In genomic region chr9:93500571-93501298, GRCh38 we compare ENCODE assay signal across 11 cellular contexts. TPM values are rescaled to one million over a fixed set of nuclear protein-coding genes. Genes with fewer than 3 reads are reported as not detected.
DNase-seq lines count a peak whose midpoint lies in the region; ATAC-seq and TF ChIP-seq lines count a peak whose summit lies in the region.
"Had no signal": no experiment of that assay in that cellular context is flagged by ENCODE, and none has a peak within 500 bp of the region (broad histone marks: within the 10 kb centered on the region; RNA-seq: fewer than 3 reads in every experiment).

No MANE protein-coding gene starts in this region.

- no peaks in the 10 kb centered on the region for H3K27me3 Mint-ChIP-seq in chondrocyte (ENCODE audit: low read depth)
- no peaks in the 10 kb centered on the region for H3K27me3 Mint-ChIP-seq in naive B cell

- H3K36me3 ChIP-seq in ACC112 (ENCODE audit: insufficient read depth, low read length) (peaks cover 36% of the 10 kb centered on the region), KOPT-K1 (ENCODE audit: insufficient read depth, low read length) (peaks cover 93% of the 10 kb centered on the region)

- peak overlapping the region; percentile 83 for H3K4me3 ChIP-seq in ACC112 (ENCODE audit: low read depth, low read length)

- no peaks in the 10 kb centered on the region for H3K27me3 ChIP-seq in ACC112 (ENCODE audit: insufficient read depth, low read length)

- H3K4me1 Mint-ChIP-seq in chondrocyte (ENCODE audit: low read depth) (peaks cover 29% of the 10 kb centered on the region), naive B cell (peaks cover 43 to 44% (median 44%) of the 10 kb centered on the region in 3 donors)

- no peak overlapping the region for H2AFZ ChIP-seq in ACC112 (ENCODE audit: low read length, unreplicated experiment)

- no peaks in the 10 kb centered on the region for H3K9me3 ChIP-seq in KOPT-K1 (ENCODE audit: insufficient read depth, low read length, poor library complexity, severe bottlenecking)

- H3K4me1 ChIP-seq in ACC112 (ENCODE audit: control insufficient read depth, insufficient read depth, low read length, unreplicated experiment), result peaks cover 40% of the 10 kb centered on the region

- no peak for TF ChIP-seq CTCF in chondrocyte (IDR thresholded peaks at IDR 0.05)

- no peaks in the 10 kb centered on the region for H3K9me3 Mint-ChIP-seq in chondrocyte (ENCODE audit: low read depth)
- no peaks in the 10 kb centered on the region for H3K9me3 Mint-ChIP-seq in naive B cell
- H3K9me3 Mint-ChIP-seq: nephron had no signal

- no peak for DNase-seq in chondrocyte (ENCODE audit: low spot score)
- DNase-seq in naive B cell, result no peak
- no peak for DNase-seq in CD1c-positive myeloid dendritic cell (ENCODE audit: extremely low spot score)
- no peak for DNase-seq in NCI-H1417 (lab: John Stamatoyannopoulos, UW)
- DNase-seq: DMS153, NCI-H2081 treated with DMSO at 0.1 percent for 48 hours had no signal

- H3K4me3 Mint-ChIP-seq in chondrocyte (ENCODE audit: unreplicated experiment), result peak overlapping the region; percentile 67
- peak overlapping the region in 3 of 8 donors; percentile 17 to 63 (median 27) for H3K4me3 Mint-ChIP-seq in naive B cell

- peaks cover 44% of the 10 kb centered on the region for H3K79me2 ChIP-seq in ACC112 (ENCODE audit: control insufficient read depth, insufficient read depth, low read length, unreplicated experiment)

- H3K27ac Mint-ChIP-seq in chondrocyte (ENCODE audit: unreplicated experiment) (peak overlapping the region; percentile 89), naive B cell (peak overlapping the region in 4 of 6 donors; percentile 60 to 90 (median 71))

- H3K36me3 Mint-ChIP-seq in chondrocyte (ENCODE audit: low read depth) (peaks cover 24% of the 10 kb centered on the region), naive B cell (peaks cover 20 to 23% of the 10 kb centered on the region in 2 donors)

- H3K27ac ChIP-seq in ACC112 (ENCODE audit: low read depth, low read length), result peak overlapping the region; percentile 51
- peak overlapping the region; percentile 63 for H3K27ac ChIP-seq in KOPT-K1 (ENCODE audit: low read depth, low read length, poor library complexity, severe bottlenecking)

- no peak for ATAC-seq in naive B cell (ENCODE audit: low read depth in 2 of 2)
- no peak for ATAC-seq in HG03135 (IDR thresholded peaks at IDR 0.05; ENCODE audit: unreplicated experiment)
- ATAC-seq in HG03045 (IDR thresholded peaks at IDR 0.05; ENCODE audit: unreplicated experiment), result no peak

RNA-seq across cellular contexts. Expression of gene FAM120AOS, which starts 47.4 kb away (rescaled TPM):
- 36.9 to 41.4 TPM (median 40.3 TPM) in 3 replicates for total RNA-seq in chondrocyte
- 10 to 100 TPM; 54.8 to 85.9 (median 68.0) TPM for polyA plus RNA-seq in naive B cell (ENCODE audit: low read depth in 6 of 6)

RNA-seq across cellular contexts. Expression of gene FAM120A, which starts 49.2 kb away (rescaled TPM):
- 89.9 to 123 TPM (median 93.0 TPM) in 3 replicates for total RNA-seq in chondrocyte
- polyA plus RNA-seq in naive B cell (ENCODE audit: low read depth in 6 of 6), result 10 to 100 TPM in 3 of 6 donors, 1 to 10 TPM in 3; 6.8 to 16.7 (median 11.0) TPM
